Comparison of ENCODE assay signal across 1 cellular context in genomic region chr14:79552778-79553177, GRCh38.
TF ChIP-seq lines count a peak whose summit lies in the region.

No MANE protein-coding gene starts in this region.

TF ChIP-seq in H1, 55 proteins besides CTCF, POLR2A, EP300 and RAD21:
- TF ChIP-seq CTBP2 (IDR thresholded peaks at IDR 0.05; ENCODE audit: borderline replicate concordance, insufficient read depth, insufficient read length, low read length) (no peak), SP1 (IDR thresholded peaks at IDR 0.05; ENCODE audit: low read depth, low read length) (peak; percentile 52; the same call in 1 of the 2 replicates), TEAD4 (IDR thresholded peaks at IDR 0.05; ENCODE audit: low read depth, low read length) (peak; percentile 81)
TF ChIP-seq in H1: peak in this region for 2.
